8 cellular contexts compared by ENCODE assay signal in genomic region chr7:122136639-122137253, GRCh38. TPM values are rescaled to one million over a fixed set of nuclear protein-coding genes. Genes with fewer than 3 reads are reported as not detected.
DNase-seq lines count a peak whose midpoint lies in the region; ATAC-seq and TF ChIP-seq lines count a peak whose summit lies in the region.

No MANE protein-coding gene starts in this region.

- H3K4me1 Mint-ChIP-seq in endothelial cell (ENCODE audit: unreplicated experiment) (peaks cover 21% of the 10 kb centered on the region), natural killer cell (peaks cover 16% of the 10 kb centered on the region in 2 donors)

- intact Hi-C loops in natural killer cell (cut with micrococcal nuclease), result no loop called here

- H3K36me3 Mint-ChIP-seq in endothelial cell (ENCODE audit: low read depth, unreplicated experiment) (peaks cover 4% of the 10 kb centered on the region), natural killer cell (no peaks in the 10 kb centered on the region)

- TF ChIP-seq CTCF in BJ (IDR thresholded peaks at IDR 0.05; ENCODE audit: insufficient read depth, low read depth, low read length) (no peak), endothelial cell (IDR thresholded peaks at IDR 0.05; ENCODE audit: unreplicated experiment) (no peak), natural killer cell (IDR thresholded peaks at IDR 0.05) (no peak)

- no peaks in the 10 kb centered on the region; the same call in 1 of the 2 replicates for H3K36me3 ChIP-seq in BJ (ENCODE audit: control insufficient read depth, insufficient read depth, low read length)

- no peak overlapping the region for H3K4me3 Mint-ChIP-seq in endothelial cell (ENCODE audit: unreplicated experiment)
- peak overlapping the region; percentile 83 for H3K4me3 Mint-ChIP-seq in natural killer cell

- H3K27me3 ChIP-seq in BJ (ENCODE audit: control insufficient read depth, insufficient read depth, low read length), result no peaks in the 10 kb centered on the region

- H3K27ac Mint-ChIP-seq in endothelial cell (ENCODE audit: unreplicated experiment) (peak overlapping the region; percentile 14), natural killer cell (no peak overlapping the region)

- H3K27me3 Mint-ChIP-seq in endothelial cell (ENCODE audit: unreplicated experiment) (no peaks in the 10 kb centered on the region), natural killer cell (ENCODE audit: low read depth in 2 of 2) (peaks cover 9 to 24% of the 10 kb centered on the region in 2 donors)

- POLR2A ChIA-PET in BJ (lab: Charles Lee), result no interaction called here

- CTCF ChIA-PET in BJ (lab: Yijun Ruan, JAX), result interaction anchor here (0.9 kb wide), 1 partner anchor 45 kb away, joined by 4 read pairs; no protein-coding TSS in a partner anchor

- ATAC-seq in natural killer cell, result no peak
- no peak for ATAC-seq in GM18517 (IDR thresholded peaks at IDR 0.05; ENCODE audit: unreplicated experiment)
- ATAC-seq in esophagus mucosa, result no peak
- no peak for ATAC-seq in HG02970 (IDR thresholded peaks at IDR 0.05; ENCODE audit: low FRiP score, unreplicated experiment)

- DNase-seq in BJ (ENCODE audit: low read depth) (no peak), NCI-H2029 treated with DMSO at 0.1 percent for 48 hours (lab: John Stamatoyannopoulos, UW) (peak; percentile 10), endothelial cell (ENCODE audit: low spot score) (no peak), natural killer cell (no peak)
- DNase-seq in stimulated activated CD4-positive, alpha-beta T cell treated with anti-CD3 and anti-CD28 coated beads, Interleukin-2, amount 100 ng/mL, for 24 hours, result no peak

- H3K4me3 ChIP-seq in BJ (ENCODE audit: low read depth, low read length), result peak overlapping the region; percentile 34

- no peaks in the 10 kb centered on the region for H3K9me3 Mint-ChIP-seq in endothelial cell (ENCODE audit: unreplicated experiment)
- peaks cover 0 to 2% of the 10 kb centered on the region in 2 donors for H3K9me3 Mint-ChIP-seq in natural killer cell

RNA-seq across cellular contexts. Expression of gene AASS, which starts 7.3 kb away (rescaled TPM):
- 7.1 and 12.1 TPM in 2 replicates for polyA plus RNA-seq in BJ (2011; rRNA removed)
- polyA minus RNA-seq in BJ (2011; rRNA and poly(A)+ RNA removed), result 11.0 and 13.8 TPM in 2 replicates
- total RNA-seq in endothelial cell (ENCODE audit: unreplicated experiment) (41.9 TPM), natural killer cell (1 to 10 TPM; 1.6 to 2.4 (median 1.6) TPM), esophagus mucosa (16.3 TPM)
